In genomic region chr3:32448686-32449474, GRCh38 we compare ENCODE assay signal across 16 cellular contexts. TPM values are rescaled to one million over a fixed set of nuclear protein-coding genes. Genes with fewer than 3 reads are reported as not detected.
DNase-seq lines count a peak whose midpoint lies in the region; ATAC-seq and TF ChIP-seq lines count a peak whose summit lies in the region.
"Had no signal": no experiment of that assay in that cellular context is flagged by ENCODE, and none has a peak within 500 bp of the region (broad histone marks: within the 10 kb centered on the region; RNA-seq: fewer than 3 reads in every experiment).

No MANE protein-coding gene starts in this region.

- no peaks in the 10 kb centered on the region for H4K20me1 ChIP-seq in H9 (ENCODE audit: control insufficient read depth, insufficient read depth, insufficient read length)

- peaks cover 59% of the 10 kb centered on the region for H3K36me3 Mint-ChIP-seq in activated CD4-positive, alpha-beta T cell treated with anti-CD3 and anti-CD28 coated beads, Interleukin-2, amount 10 ng/mL, durations not matched to agents 7 days and 5 days (ENCODE audit: low read depth)
- H3K36me3 Mint-ChIP-seq in H9 (ENCODE audit: insufficient read depth in 1 of 3, low read depth in 3 of 3) = peaks cover 9 to 30% (median 11%) of the 10 kb centered on the region in 3 experiments; a peak in 5 of 7 replicates
- H3K36me3 Mint-ChIP-seq in progenitor cell of endocrine pancreas (ENCODE audit: insufficient read depth) = peaks cover 25% of the 10 kb centered on the region
- peaks cover 9% of the 10 kb centered on the region for H3K36me3 Mint-ChIP-seq in natural killer cell

- intact Hi-C loops in natural killer cell (cut with micrococcal nuclease) = no loop called here

- H2BK12ac ChIP-seq in H9 (ENCODE audit: insufficient read length, low read depth, low read length) = no peak overlapping the region

- no peak overlapping the region for H3K9ac ChIP-seq in H9 (ENCODE audit: extremely low read depth, insufficient read length, low read length)

- no peak overlapping the region for H2BK15ac ChIP-seq in H9 (ENCODE audit: low read depth, low read length)

- WGBS in H9 (ENCODE audit: extremely low coverage, insufficient read length, low lambda C conversion rate) = no CpG with 5 or more reads among the region's 14 CpGs

- no peaks in the 10 kb centered on the region for H3K23me2 ChIP-seq in H9 (ENCODE audit: insufficient read length, low read depth, low read length, poor library complexity, severe bottlenecking)

- no peaks in the 10 kb centered on the region for H3K79me1 ChIP-seq in H9 (ENCODE audit: insufficient read depth, low read depth, low read length, poor library complexity, severe bottlenecking)

- no peak overlapping the region for H3K18ac ChIP-seq in H9 (ENCODE audit: insufficient read length, low read depth, low read length)

- H3K27me3 Mint-ChIP-seq in activated CD4-positive, alpha-beta T cell treated with anti-CD3 and anti-CD28 coated beads, Interleukin-2, amount 10 ng/mL, durations not matched to agents 7 days and 5 days = no peaks in the 10 kb centered on the region
- H3K27me3 Mint-ChIP-seq in H9 (ENCODE audit: low read depth) (no peaks in the 10 kb centered on the region), progenitor cell of endocrine pancreas (no peaks in the 10 kb centered on the region), natural killer cell (ENCODE audit: low read depth in 2 of 2) (no peaks in the 10 kb centered on the region)

- POLR2A ChIA-PET in activated CD4-positive, alpha-beta T cell treated with anti-CD3 and anti-CD28 coated beads, Interleukin-2, amount 10 ng/mL, durations not matched to agents 7 days and 5 days (lab: Charles Lee) = no interaction called here

- H2BK5ac ChIP-seq in H9 (ENCODE audit: insufficient read length, low read length) = no peak overlapping the region

- H3K23ac ChIP-seq in H9 (ENCODE audit: insufficient read length, low read depth, low read length) = no peak overlapping the region

- H3K27ac Mint-ChIP-seq in activated CD4-positive, alpha-beta T cell treated with anti-CD3 and anti-CD28 coated beads, Interleukin-2, amount 10 ng/mL, durations not matched to agents 7 days and 5 days = peak overlapping the region; percentile 71
- H3K27ac Mint-ChIP-seq in H9 (peak overlapping the region; percentile 29 to 87 (median 74); a peak in 6 of 7 replicates), progenitor cell of endocrine pancreas (peak overlapping the region; percentile 22), natural killer cell (no peak overlapping the region)

- CTCF ChIA-PET in activated CD4-positive, alpha-beta T cell treated with anti-CD3 and anti-CD28 coated beads, Interleukin-2, amount 10 ng/mL, durations not matched to agents 7 days and 5 days (lab: Charles Lee) = interaction anchor here (1.0 to 3.7 kb wide), 5 partner anchors 9 to 19 kb away, joined by 5 to 21 read pairs (median 7); no protein-coding TSS in a partner anchor

- H2BK120ac ChIP-seq in H9 (ENCODE audit: low read depth, low read length, poor library complexity, severe bottlenecking) = no peak overlapping the region

- H4K5ac ChIP-seq in H9 (ENCODE audit: insufficient read length, low read depth, low read length) = no peak overlapping the region

- peaks cover 12% of the 10 kb centered on the region for H3K9me3 Mint-ChIP-seq in activated CD4-positive, alpha-beta T cell treated with anti-CD3 and anti-CD28 coated beads, Interleukin-2, amount 10 ng/mL, durations not matched to agents 7 days and 5 days
- H3K9me3 Mint-ChIP-seq in H9 = no peaks in the 10 kb centered on the region
- H3K9me3 Mint-ChIP-seq in progenitor cell of endocrine pancreas (ENCODE audit: low read depth) = no peaks in the 10 kb centered on the region
- H3K9me3 Mint-ChIP-seq in natural killer cell = no peaks in the 10 kb centered on the region

- H2AFZ ChIP-seq in H9 (ENCODE audit: low read length) = no peak overlapping the region

- no peak for ATAC-seq in natural killer cell
- no peak for ATAC-seq in HG02759 (IDR thresholded peaks at IDR 0.05; ENCODE audit: unreplicated experiment)
- ATAC-seq: A549 had no signal

- no peak overlapping the region for H3K4me3 Mint-ChIP-seq in activated CD4-positive, alpha-beta T cell treated with anti-CD3 and anti-CD28 coated beads, Interleukin-2, amount 10 ng/mL, durations not matched to agents 7 days and 5 days
- H3K4me3 Mint-ChIP-seq in H9 = no peak overlapping the region
- H3K4me3 Mint-ChIP-seq in progenitor cell of endocrine pancreas (ENCODE audit: low read depth) = no peak overlapping the region
- H3K4me3 Mint-ChIP-seq in natural killer cell = no peak overlapping the region

- no peak overlapping the region for H3K4ac ChIP-seq in H9 (ENCODE audit: low read depth, low read length)

- no peak for TF ChIP-seq CTCF in H9 (conservative IDR thresholded peaks at IDR 0.05)
- TF ChIP-seq CTCF in progenitor cell of endocrine pancreas (IDR thresholded peaks at IDR 0.05; ENCODE audit: unreplicated experiment) = no peak
- no peak for TF ChIP-seq CTCF in natural killer cell (IDR thresholded peaks at IDR 0.05)

- H4K91ac ChIP-seq in H9 (ENCODE audit: insufficient read length, low read depth, low read length) = no peak overlapping the region

- H3K27me3 ChIP-seq in H9 (ENCODE audit: insufficient read depth, low read length) = no peaks in the 10 kb centered on the region
- H3K27me3 ChIP-seq: suprapubic skin had no signal

- peaks cover 35% of the 10 kb centered on the region for H3K4me1 Mint-ChIP-seq in activated CD4-positive, alpha-beta T cell treated with anti-CD3 and anti-CD28 coated beads, Interleukin-2, amount 10 ng/mL, durations not matched to agents 7 days and 5 days
- peaks cover 25 to 26% of the 10 kb centered on the region in 2 experiments for H3K4me1 Mint-ChIP-seq in H9
- peaks cover 6% of the 10 kb centered on the region for H3K4me1 Mint-ChIP-seq in progenitor cell of endocrine pancreas (ENCODE audit: low read depth)
- H3K4me1 Mint-ChIP-seq in natural killer cell = peaks cover 5 to 6% of the 10 kb centered on the region in 2 donors

- H3K9me3 ChIP-seq in H9 (ENCODE audit: control insufficient read depth, low read depth, low read length) = no peaks in the 10 kb centered on the region
- H3K9me3 ChIP-seq: A549, suprapubic skin had no signal

- H3K27ac ChIP-seq in H9 (ENCODE audit: insufficient read length, low read depth, low read length) = no peak overlapping the region
- H3K27ac ChIP-seq: A549, suprapubic skin had no signal

- no peak overlapping the region for H2AK5ac ChIP-seq in H9 (ENCODE audit: insufficient read length, low read length)

- no peaks in the 10 kb centered on the region for H3K4me1 ChIP-seq in H9 (ENCODE audit: insufficient read depth, low read length)
- H3K4me1 ChIP-seq: suprapubic skin had no signal

- no peaks in the 10 kb centered on the region for H3K79me2 ChIP-seq in H9 (ENCODE audit: insufficient read depth, low read length)

- no peak overlapping the region; the same call in 1 of the 2 replicates for H3K14ac ChIP-seq in H9 (ENCODE audit: insufficient read depth, low read length)

- no peak for DNase-seq in activated CD4-positive, alpha-beta T cell treated with anti-CD3 and anti-CD28 coated beads, Interleukin-2, amount 10 ng/mL, durations not matched to agents 7 days and 5 days
- DNase-seq in activated CD4-positive, alpha-beta T cell treated with anti-CD3 and anti-CD28 coated beads for 4 hours = no peak
- DNase-seq in H9 (no peak), iPS-NIHi7 (ENCODE audit: extremely low spot score) (peak; percentile 6), progenitor cell of endocrine pancreas (ENCODE audit: low spot score, unreplicated experiment) (no peak), NCI-H128 (lab: John Stamatoyannopoulos, UW; ENCODE audit: unreplicated experiment) (no peak), natural killer cell (no peak)
- DNase-seq: central memory CD4-positive, alpha-beta T cell; foreskin fibroblast; NCI-H1436; NCI-H226; posterior cingulate gyrus; stimulated activated CD4-positive, alpha-beta T cell treated with anti-CD3 and anti-CD28 coated beads, Interleukin-15, amount 100 ng/mL, for 24 hours had no signal

- no peak overlapping the region for H4K8ac ChIP-seq in H9 (replicated peaks; ENCODE audit: insufficient read length, low read depth, low read length)

- no peak overlapping the region for H2BK20ac ChIP-seq in H9 (ENCODE audit: low read depth, low read length, poor library complexity, severe bottlenecking)

- H3T11ph ChIP-seq in H9 (ENCODE audit: low read length) = no peak overlapping the region

- H3K56ac ChIP-seq in H9 (ENCODE audit: insufficient read length, low read depth, low read length) = no peak overlapping the region

- H3K4me2 ChIP-seq in H9 (ENCODE audit: insufficient read depth, insufficient read length, low read length) = no peak overlapping the region
- H3K4me2 ChIP-seq: A549 had no signal

RNA-seq across cellular contexts. Expression of gene CMTM6, which starts 53.8 kb away (rescaled TPM):
- total RNA-seq in activated CD4-positive, alpha-beta T cell treated with anti-CD3 and anti-CD28 coated beads, Interleukin-2, amount 10 ng/mL, durations not matched to agents 7 days and 5 days = 10 to 100 TPM; 55.2 to 57.1 TPM
- total RNA-seq in H9 (2021) (42.7 and 43.5 TPM in 2 replicates), progenitor cell of endocrine pancreas (50.6 and 52.7 TPM in 2 replicates), natural killer cell (10 to 100 TPM; 57.4 to 63.6 (median 59.5) TPM)

RNA-seq across cellular contexts. Expression of gene CMTM7, which starts 57.2 kb away (rescaled TPM):
- total RNA-seq in activated CD4-positive, alpha-beta T cell treated with anti-CD3 and anti-CD28 coated beads, Interleukin-2, amount 10 ng/mL, durations not matched to agents 7 days and 5 days = 10 to 100 TPM; 45.9 to 62.6 TPM
- total RNA-seq in H9 (2021) (20.6 and 23.9 TPM in 2 replicates), progenitor cell of endocrine pancreas (24.6 and 29.6 TPM in 2 replicates), natural killer cell (10 to 100 TPM in 2 of 3 donors, 1 to 10 TPM in 1; 4.1 to 16.7 (median 12.8) TPM)

Comparison
In these comparisons a context has a peak if more than half of its experiments do, and no peak if none do; other contexts are left out.
1. H3K27ac Mint-ChIP-seq: peak in activated CD4-positive, alpha-beta T cell treated with anti-CD3 and anti-CD28 coated beads, Interleukin-2, amount 10 ng/mL, durations not matched to agents 7 days and 5 days (single experiment), H9 (3 of 3) and progenitor cell of endocrine pancreas (single experiment); none in natural killer cell (0 of 2).